Comparison of ENCODE assay signal across 1 cellular context in the genomic region with DNA sequence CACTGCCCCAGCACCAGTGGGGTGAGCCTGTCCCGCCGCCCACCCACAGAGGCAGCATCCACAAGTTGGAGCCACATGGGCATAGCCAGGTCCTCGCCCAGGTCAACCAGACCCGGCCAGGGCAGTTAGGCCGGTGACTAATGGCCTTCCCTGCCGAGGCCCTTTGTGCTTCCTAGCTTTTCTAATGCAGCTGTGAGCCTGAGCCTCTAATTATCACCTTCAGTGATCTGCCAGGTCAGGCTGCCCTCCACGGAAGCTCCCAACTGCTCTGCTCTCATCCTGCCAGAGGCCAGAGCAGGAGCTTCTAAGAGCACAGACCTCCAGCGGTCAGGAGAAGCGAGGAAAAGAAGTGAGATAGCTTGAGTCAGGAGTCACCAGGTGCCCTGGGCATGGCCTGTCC.
TF ChIP-seq lines count a peak whose summit lies in the region.

No MANE protein-coding gene starts in this region.

TF ChIP-seq in Ishikawa, 13 proteins besides CTCF, POLR2A, EP300 and RAD21:
- no peak for TF ChIP-seq REST (IDR thresholded peaks at IDR 0.05; ENCODE audit: low read depth)
- TF ChIP-seq USF1 (IDR thresholded peaks at IDR 0.05) = no peak
- no peak for TF ChIP-seq YY1 (IDR thresholded peaks at IDR 0.05; ENCODE audit: low read depth)
- TF ChIP-seq TEAD4 (IDR thresholded peaks at IDR 0.05) = peak; percentile 51; the same call in 1 of the 2 replicates
- TF ChIP-seq ZBTB7A (IDR thresholded peaks at IDR 0.05; ENCODE audit: low read depth) = no peak
- no peak for TF ChIP-seq CEBPB (IDR thresholded peaks at IDR 0.05)
- peak; percentile 76 for TF ChIP-seq NFIC (IDR thresholded peaks at IDR 0.05)
- TF ChIP-seq EGR1 (IDR thresholded peaks at IDR 0.05) = no peak
- TF ChIP-seq FOXM1 (IDR thresholded peaks at IDR 0.05; ENCODE audit: borderline replicate concordance, low read depth) = peak; percentile 46; the same call in 1 of the 2 replicates
- TF ChIP-seq TAF1 (IDR thresholded peaks at IDR 0.05; ENCODE audit: low read depth) = no peak
- TF ChIP-seq TCF12 (IDR thresholded peaks at IDR 0.05; ENCODE audit: low read depth) = peak; percentile 91
- TF ChIP-seq, protein P1, sequence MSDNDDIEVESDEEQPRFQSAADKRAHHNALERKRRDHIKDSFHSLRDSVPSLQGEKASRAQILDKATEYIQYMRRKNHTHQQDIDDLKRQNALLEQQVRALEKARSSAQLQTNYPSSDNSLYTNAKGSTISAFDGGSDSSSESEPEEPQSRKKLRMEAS (IDR thresholded peaks at IDR 0.05) = no peak
- TF ChIP-seq CREB1 (IDR thresholded peaks at IDR 0.05; ENCODE audit: low read depth) = no peak
